9 cellular contexts compared by ENCODE assay signal in genomic region chr6:30769853-30770160, GRCh38. TPM values are rescaled to one million over a fixed set of nuclear protein-coding genes. Genes with fewer than 3 reads are reported as not detected.
A peak's percentile ranks its signal among the peaks of the same experiment; 100 is the strongest.
DNase-seq lines count a peak whose midpoint lies in the region; FAIRE-seq and TF ChIP-seq lines count a peak whose summit lies in the region.
"Had no signal": no experiment of that assay in that cellular context is flagged by ENCODE, and none has a peak within 500 bp of the region (broad histone marks: within the 10 kb centered on the region; RNA-seq: fewer than 3 reads in every experiment).

No MANE protein-coding gene starts in this region.

- no peaks in the 10 kb centered on the region for H3K36me3 ChIP-seq in H1 (ENCODE audit: control insufficient read depth in 2 of 4, insufficient read depth in 4 of 4, low read length in 3 of 4)
- no peaks in the 10 kb centered on the region for H3K36me3 ChIP-seq in tibial artery

- H3K4me3 ChIP-seq in H1 (ENCODE audit: extremely low read depth in 1 of 4, insufficient read depth in 2 of 4, low read depth in 3 of 4, low read length in 4 of 4): no peak overlapping the region
- H3K4me3 ChIP-seq in tibial artery: no peak overlapping the region

- TF ChIP-seq EP300 in H1 (IDR thresholded peaks at IDR 0.05; ENCODE audit: borderline replicate concordance in 1 of 2, low read depth in 2 of 2, low read length in 2 of 2): no peak

- H3K18ac ChIP-seq in H1 (ENCODE audit: extremely low read depth, low read length): no peak overlapping the region

- no peak overlapping the region for H3K4ac ChIP-seq in H1 (replicated peaks; ENCODE audit: insufficient read length, low read depth, low read length)

- no peak overlapping the region for H3K4me2 ChIP-seq in H1 (ENCODE audit: insufficient read depth in 1 of 2, low read depth in 2 of 2, low read length in 2 of 2)

- no peak overlapping the region for H3K4me3 Mint-ChIP-seq in osteocyte (ENCODE audit: unreplicated experiment)

- TF ChIP-seq POLR2A in H1 (IDR thresholded peaks at IDR 0.05; ENCODE audit: control extremely low read depth in 1 of 2, low read depth in 2 of 2, low read length in 2 of 2): no peak

- no peaks in the 10 kb centered on the region for H3K27me3 Mint-ChIP-seq in osteocyte (ENCODE audit: unreplicated experiment)

- no peaks in the 10 kb centered on the region for H3K23me2 ChIP-seq in H1 (ENCODE audit: low read depth, low read length)

- no peak for TF ChIP-seq RAD21 in H1 (IDR thresholded peaks at IDR 0.05 in 1 of 2, conservative IDR thresholded peaks at IDR 0.05 in 1 of 2; ENCODE audit: low read depth in 2 of 2, low read length in 2 of 2)

- 77% methylated on average over 3 of the region's 3 CpGs; no CpG with 5 or more reads in 1 of the 2 experiments for WGBS in H1 (ENCODE audit: extremely low coverage in 1 of 2, insufficient coverage in 1 of 2, insufficient read length in 1 of 2, insufficient replicate concordance in 2 of 2, low coverage in 1 of 2, low lambda C conversion rate in 2 of 2, missing lambda C conversion rate in 1 of 2), 2 experiments

- peak; percentile 41 for DNase-seq in COLO829 (ENCODE audit: low spot score)
- no peak for DNase-seq in RWPE1 (ENCODE audit: low spot score)
- DNase-seq in H1 (ENCODE audit: low read depth in 1 of 2, low spot score in 2 of 2): no peak
- no peak for DNase-seq in osteocyte (ENCODE audit: extremely low spot score, unreplicated experiment)
- no peak for DNase-seq in inferior parietal cortex (ENCODE audit: extremely low spot score)
- DNase-seq in tibial artery: no peak
- DNase-seq in mucosa of gallbladder (ENCODE audit: low spot score): no peak
- DNase-seq in GF-D8 (lab: John Stamatoyannopoulos, UW): no peak
- DNase-seq: Karpas-422 had no signal

- H2AK5ac ChIP-seq in H1 (ENCODE audit: low read depth, low read length): no peak overlapping the region

- no peaks in the 10 kb centered on the region for H4K20me1 ChIP-seq in H1 (replicated peaks in 1 of 2; ENCODE audit: control insufficient read depth in 1 of 2, insufficient read depth in 2 of 2, low read length in 2 of 2)

- no peak overlapping the region for H2BK15ac ChIP-seq in H1 (ENCODE audit: low read length)

- no peak overlapping the region for H4K5ac ChIP-seq in H1 (ENCODE audit: insufficient read length, low read depth, low read length)

- H3K79me1 ChIP-seq in H1 (ENCODE audit: low read depth, low read length): no peaks in the 10 kb centered on the region

- H3K27ac Mint-ChIP-seq in osteocyte (ENCODE audit: unreplicated experiment): peak overlapping the region; percentile 99

- no peak overlapping the region for H4K91ac ChIP-seq in H1 (replicated peaks; ENCODE audit: insufficient read length, low read length)

- H3K9me3 Mint-ChIP-seq in osteocyte (ENCODE audit: unreplicated experiment): no peaks in the 10 kb centered on the region

- H3K23ac ChIP-seq in H1 (ENCODE audit: insufficient read length): no peak overlapping the region

- POLR2A ChIA-PET in RWPE1 (lab: Yijun Ruan, JAX; ENCODE audit: low non-redundant PET): interaction anchor here (0.6 to 1.6 kb wide), 2 partner anchors 26 to 162 kb away, joined by 3 to 8 read pairs; partner anchors contain the start of gene IER3
- POLR2A ChIA-PET in H1 (lab: Charles Lee; ENCODE audit: partially characterized antibody): interaction anchor here (0.9 to 1.4 kb wide), 4 partner anchors 14 to 58 kb away, joined by 3 to 6 read pairs (median 3); no protein-coding TSS in a partner anchor

- H3K4me1 ChIP-seq in H1 (replicated peaks in 1 of 4; ENCODE audit: control insufficient read depth in 3 of 4, insufficient read depth in 4 of 4, low read length in 3 of 4): peaks cover 3 to 12% (median 8%) of the 10 kb centered on the region in 4 experiments
- H3K4me1 ChIP-seq in tibial artery: peaks cover 0 to 18% (median 16%) of the 10 kb centered on the region in 4 donors

- 0 out of 2 replicates have a peak overlapping the region, but pooled peaks have one; percentile 4 for H2AFZ ChIP-seq in H1 (ENCODE audit: low read length)

- H2BK12ac ChIP-seq in H1 (ENCODE audit: low read depth, low read length): no peak overlapping the region

- H3K9ac ChIP-seq in H1 (replicated peaks in 1 of 4; ENCODE audit: extremely low read depth in 1 of 4, low read depth in 3 of 4, low read length in 3 of 4): no peak overlapping the region

- H3K27ac ChIP-seq in RWPE1 (peak overlapping the region; percentile 92), H1 (ENCODE audit: low read depth, low read length) (no peak overlapping the region), tibial artery (peak overlapping the region in 1 of 2 donors; percentile 30)

- no peak overlapping the region for H2BK120ac ChIP-seq in H1 (replicated peaks; ENCODE audit: low read depth, low read length)

- H3K36me3 Mint-ChIP-seq in osteocyte (ENCODE audit: unreplicated experiment): no peaks in the 10 kb centered on the region

- no peak overlapping the region for H3K56ac ChIP-seq in H1 (replicated peaks; ENCODE audit: insufficient read length, low read depth, low read length)

- no peak overlapping the region for H4K8ac ChIP-seq in H1 (ENCODE audit: extremely low read depth, insufficient read depth, low read length)

- FAIRE-seq in H1 (lab: Jason Lieb, UNC): no peak

- peaks cover 60% of the 10 kb centered on the region for H3K4me1 Mint-ChIP-seq in osteocyte (ENCODE audit: unreplicated experiment)

- intact Hi-C loops in tibial artery (cut with DNase I; ENCODE audit: low total_unique reads): no loop called here

- H3K14ac ChIP-seq in H1 (ENCODE audit: insufficient read length): no peak overlapping the region

- H2BK20ac ChIP-seq in H1 (ENCODE audit: low read length): no peak overlapping the region

- H3K27me3 ChIP-seq in H1 (replicated peaks in 1 of 4; ENCODE audit: control insufficient read depth in 3 of 4, extremely low read depth in 1 of 4, insufficient read depth in 3 of 4, low read length in 3 of 4) (no peaks in the 10 kb centered on the region), tibial artery (no peaks in the 10 kb centered on the region)

- TF ChIP-seq CTCF in RWPE1 (conservative IDR thresholded peaks at IDR 0.05; ENCODE audit: low read depth) (no peak), H1 (IDR thresholded peaks at IDR 0.05; ENCODE audit: control extremely low read depth in 1 of 3, insufficient read depth in 1 of 3, low read depth in 1 of 3, low read length in 3 of 3) (no peak), osteocyte (IDR thresholded peaks at IDR 0.05) (no peak), tibial artery (IDR thresholded peaks at IDR 0.05) (no peak)

- no peak overlapping the region for H2BK5ac ChIP-seq in H1 (ENCODE audit: low read depth, low read length)

- CTCF ChIA-PET in RWPE1 (lab: Yijun Ruan, JAX): interaction anchor here (0.7 to 1.7 kb wide), 3 partner anchors 12 to 88 kb away, joined by 3 to 6 read pairs (median 3); no protein-coding TSS in a partner anchor
- CTCF ChIA-PET in H1 (lab: Charles Lee; ENCODE audit: partially characterized antibody): interaction anchor here (0.6 to 1.4 kb wide), 4 partner anchors 28 to 274 kb away, joined by 3 read pairs; partner anchors contain the start of gene FLOT1

- H3K9me3 ChIP-seq in H1 (ENCODE audit: insufficient read depth in 2 of 2, low read depth in 1 of 2, low read length in 1 of 2) (no peaks in the 10 kb centered on the region), tibial artery (no peaks in the 10 kb centered on the region)

- H3K79me2 ChIP-seq in H1 (ENCODE audit: control insufficient read depth in 1 of 2, insufficient read depth in 2 of 2, low read length in 2 of 2): no peaks in the 10 kb centered on the region

RNA-seq across cellular contexts. Expression of gene IER3, which starts 25.5 kb away (rescaled TPM):
- 26.2 and 26.5 TPM in 2 replicates for total RNA-seq in H1 (2021; fragmentation: NEBNext Ultra II Directional; extraction: Animal tissue kit (Norgen Biotek cat#: 25700))
- 11.9 and 13.4 TPM in 2 replicates for polyA plus RNA-seq in H1 (2011; rRNA removed)
- polyA plus RNA-seq in H1 (2011; cell fraction: cytosol; rRNA removed): 8.0 TPM
- 9.2 TPM for polyA plus RNA-seq in H1 (2011; cell fraction: nucleus; rRNA removed)
- 17.7 to 23.2 TPM (median 20.8 TPM) in 4 replicates for polyA plus RNA-seq in H1 (2012, experiment 1 of 2)
- polyA plus RNA-seq in H1 (2012, experiment 2 of 2): 33.1 TPM
- polyA plus RNA-seq in H1 (2013, experiment 1 of 2): 46.4 TPM
- polyA plus RNA-seq in H1 (2013, experiment 2 of 2): 52.2 TPM
- 2.4 and 4.3 TPM in 2 replicates for polyA minus RNA-seq in H1 (2011; rRNA and poly(A)+ RNA removed)
- 11.4 TPM for polyA minus RNA-seq in H1 (2011; cell fraction: cytosol; rRNA and poly(A)+ RNA removed)
- polyA minus RNA-seq in H1 (2011; cell fraction: nucleus; rRNA and poly(A)+ RNA removed): 10.7 TPM
- total RNA-seq in osteocyte: 395 and 418 TPM in 2 replicates
- total RNA-seq in mucosa of gallbladder: 61.7 TPM

RNA-seq across cellular contexts. Expression of gene FLOT1, which starts 27.3 kb away (rescaled TPM):
- 85.4 and 87.5 TPM in 2 replicates for total RNA-seq in H1 (2021; fragmentation: NEBNext Ultra II Directional; extraction: Animal tissue kit (Norgen Biotek cat#: 25700))
- 88.1 and 103 TPM in 2 replicates for polyA plus RNA-seq in H1 (2011; rRNA removed)
- polyA plus RNA-seq in H1 (2011; cell fraction: cytosol; rRNA removed): 116 TPM
- polyA plus RNA-seq in H1 (2011; cell fraction: nucleus; rRNA removed): 132 TPM
- 75.8 to 101 TPM (median 94.5 TPM) in 4 replicates for polyA plus RNA-seq in H1 (2012, experiment 1 of 2)
- polyA plus RNA-seq in H1 (2012, experiment 2 of 2): 90.1 TPM
- polyA plus RNA-seq in H1 (2013, experiment 1 of 2): 81.8 TPM
- polyA plus RNA-seq in H1 (2013, experiment 2 of 2): 76.5 TPM
- 59.5 and 68.5 TPM in 2 replicates for polyA minus RNA-seq in H1 (2011; rRNA and poly(A)+ RNA removed)
- polyA minus RNA-seq in H1 (2011; cell fraction: cytosol; rRNA and poly(A)+ RNA removed): 44.5 TPM
- polyA minus RNA-seq in H1 (2011; cell fraction: nucleus; rRNA and poly(A)+ RNA removed): 48.3 TPM
- 86.8 and 88.1 TPM in 2 replicates for total RNA-seq in osteocyte
- total RNA-seq in mucosa of gallbladder: 177 TPM

RNA-seq across cellular contexts. Expression of gene TUBB, which starts 49.7 kb away (rescaled TPM):
- 1,880 and 1,905 TPM in 2 replicates for total RNA-seq in H1 (2021; fragmentation: NEBNext Ultra II Directional; extraction: Animal tissue kit (Norgen Biotek cat#: 25700))
- 2,449 and 3,022 TPM in 2 replicates for polyA plus RNA-seq in H1 (2011; rRNA removed)
- 2,499 TPM for polyA plus RNA-seq in H1 (2011; cell fraction: cytosol; rRNA removed)
- 1,900 TPM for polyA plus RNA-seq in H1 (2011; cell fraction: nucleus; rRNA removed)
- polyA plus RNA-seq in H1 (2012, experiment 1 of 2): 1,911 to 2,255 TPM (median 2,177 TPM) in 4 replicates
- 2,703 TPM for polyA plus RNA-seq in H1 (2012, experiment 2 of 2)
- polyA plus RNA-seq in H1 (2013, experiment 1 of 2): 1,525 TPM
- polyA plus RNA-seq in H1 (2013, experiment 2 of 2): 1,520 TPM
- polyA minus RNA-seq in H1 (2011; rRNA and poly(A)+ RNA removed): 3,133 and 3,204 TPM in 2 replicates
- 961 TPM for polyA minus RNA-seq in H1 (2011; cell fraction: cytosol; rRNA and poly(A)+ RNA removed)
- polyA minus RNA-seq in H1 (2011; cell fraction: nucleus; rRNA and poly(A)+ RNA removed): 586 TPM
- 725 and 729 TPM in 2 replicates for total RNA-seq in osteocyte
- total RNA-seq in mucosa of gallbladder: 277 TPM

RNA-seq across cellular contexts. Expression of gene MDC1, which starts 52.7 kb away (rescaled TPM):
- 68.0 and 81.1 TPM in 2 replicates for total RNA-seq in H1 (2021; fragmentation: NEBNext Ultra II Directional; extraction: Animal tissue kit (Norgen Biotek cat#: 25700))
- polyA plus RNA-seq in H1 (2011; rRNA removed): 29.9 and 40.9 TPM in 2 replicates
- 19.5 TPM for polyA plus RNA-seq in H1 (2011; cell fraction: cytosol; rRNA removed)
- 95.4 TPM for polyA plus RNA-seq in H1 (2011; cell fraction: nucleus; rRNA removed)
- polyA plus RNA-seq in H1 (2012, experiment 1 of 2): 49.3 to 109 TPM (median 73.8 TPM) in 4 replicates
- polyA plus RNA-seq in H1 (2012, experiment 2 of 2): 21.4 TPM
- 40.3 TPM for polyA plus RNA-seq in H1 (2013, experiment 1 of 2)
- 37.3 TPM for polyA plus RNA-seq in H1 (2013, experiment 2 of 2)
- 37.3 and 50.7 TPM in 2 replicates for polyA minus RNA-seq in H1 (2011; rRNA and poly(A)+ RNA removed)
- polyA minus RNA-seq in H1 (2011; cell fraction: cytosol; rRNA and poly(A)+ RNA removed): 23.5 TPM
- polyA minus RNA-seq in H1 (2011; cell fraction: nucleus; rRNA and poly(A)+ RNA removed): 20.3 TPM
- total RNA-seq in osteocyte (37.7 and 40.1 TPM in 2 replicates), mucosa of gallbladder (33.4 TPM)
